ENCODE assay signal across 14 cellular contexts in genomic region chr2:1055014-1055595, GRCh38.
DNase-seq lines count a peak whose midpoint lies in the region; ATAC-seq and TF ChIP-seq lines count a peak whose summit lies in the region.
"Had no signal": no experiment of that assay in that cellular context is flagged by ENCODE, and none has a peak within 500 bp of the region (broad histone marks: within the 10 kb centered on the region; RNA-seq: fewer than 3 reads in every experiment).

No MANE protein-coding gene starts in this region.

- peaks cover 13% of the 10 kb centered on the region for H3K9me1 ChIP-seq in IMR-90 (ENCODE audit: insufficient read depth, low read length)

- peak overlapping the region; percentile 94 to 97 for H4K8ac ChIP-seq in IMR-90 (ENCODE audit: low read depth in 2 of 2, low read length in 2 of 2)

- DNase-seq in AG08395 (ENCODE audit: low spot score) (peak; percentile 81), IMR-90 (peak; percentile 93), cardiac fibroblast (ENCODE audit: low read depth in 2 of 2) (peak; percentile 62 to 81), islet precursor cell (peak; percentile 82), NOMO-1 treated with DMSO at 0.1 percent for 48 hours (lab: John Stamatoyannopoulos, UW; ENCODE audit: unreplicated experiment) (no peak), dermis blood vessel endothelial cell (no peak)
- DNase-seq: heart right ventricle, retina, RPMI8226 had no signal

- H3K14ac ChIP-seq in IMR-90 (replicated peaks; ENCODE audit: low read depth, low read length), result peak overlapping the region; percentile 96

- no TSS peak for BruUV-seq in IMR-90 (replicated peaks; lab: Mats Ljungman, UMichigan)

- no peak for TF ChIP-seq RAD21 in IMR-90 (IDR thresholded peaks at IDR 0.05; ENCODE audit: low read length)

- H4K91ac ChIP-seq in IMR-90 (ENCODE audit: insufficient read depth, low read depth, low read length), result peak overlapping the region; percentile 99

- no peaks in the 10 kb centered on the region for H3K36me3 ChIP-seq in IMR-90 (ENCODE audit: control insufficient read depth, insufficient read depth, low read length)
- H3K36me3 ChIP-seq: BLaER1 treated with 17β-estradiol and CSF1 and Interleukin-3, amounts not matched to agents 10 nM and 100 nM; cardiac muscle cell; heart right ventricle had no signal

- H3K4me1 ChIP-seq in IMR-90 (ENCODE audit: control insufficient read depth, insufficient read depth, low read length), result peaks cover 18% of the 10 kb centered on the region
- H3K4me1 ChIP-seq: BLaER1 treated with 17β-estradiol and CSF1 and Interleukin-3, amounts not matched to agents 10 nM and 100 nM; heart right ventricle had no signal

- H3K79me1 ChIP-seq in IMR-90 (ENCODE audit: low read depth in 1 of 2, low read length in 2 of 2), result peaks cover 0 to 10% of the 10 kb centered on the region in 2 experiments; a peak in 2 of 4 replicates

- ATAC-seq in IMR-90 (ENCODE audit: low read depth) (peak; percentile 97), GM19023 (IDR thresholded peaks at IDR 0.05; ENCODE audit: unreplicated experiment) (no peak), HG02840 (IDR thresholded peaks at IDR 0.05; ENCODE audit: low FRiP score, unreplicated experiment) (no peak)
- ATAC-seq: heart right ventricle had no signal

- H2AFZ ChIP-seq in IMR-90 (replicated peaks; ENCODE audit: low read length, poor library complexity), result peak overlapping the region; percentile 96

- H2AK9ac ChIP-seq in IMR-90 (replicated peaks; ENCODE audit: low read depth, low read length, poor library complexity), result peak overlapping the region; percentile 84

- POLR2A ChIA-PET in IMR-90 (lab: Charles Lee; ENCODE audit: unreplicated experiment), result no interaction called here

- 0 out of 2 replicates have a peak, but pooled peaks have one; percentile 36 for TF ChIP-seq POLR2A in IMR-90 (IDR thresholded peaks at IDR 0.05; ENCODE audit: low read depth, low read length)

- peak overlapping the region; percentile 100 for H2BK120ac ChIP-seq in IMR-90 (ENCODE audit: low read depth, low read length)

- peak overlapping the region; percentile 99 for H3K27ac ChIP-seq in IMR-90 (ENCODE audit: insufficient read depth, low read length)
- H3K27ac ChIP-seq: BLaER1 treated with 17β-estradiol and CSF1 and Interleukin-3, amounts not matched to agents 10 nM and 100 nM; cardiac muscle cell; heart right ventricle; KMS-11 had no signal

- 80% methylated on average over 1 of the region's 11 CpGs; no CpG with 5 or more reads in 1 of the 2 experiments for WGBS in IMR-90 (ENCODE audit: extremely low coverage in 2 of 2, insufficient read length in 1 of 2), 2 experiments

- peak overlapping the region; percentile 92 for H3K56ac ChIP-seq in IMR-90 (ENCODE audit: extremely low read depth, insufficient read depth, low read length)

- peak overlapping the region; percentile 70 for H3K9ac ChIP-seq in IMR-90 (ENCODE audit: low read depth, low read length)
- H3K9ac ChIP-seq: BLaER1 treated with 17β-estradiol and CSF1 and Interleukin-3, amounts not matched to agents 10 nM and 100 nM; KMS-11 had no signal

- H3K27me3 ChIP-seq in IMR-90 (ENCODE audit: control insufficient read depth, insufficient read depth, low read length), result no peaks in the 10 kb centered on the region
- H3K27me3 ChIP-seq: BLaER1 treated with 17β-estradiol and CSF1 and Interleukin-3, amounts not matched to agents 10 nM and 100 nM; cardiac muscle cell had no signal

- dilution Hi-C loops in IMR-90 (cut with HindIII; ENCODE audit: low sequenced_read_pairs, unreplicated experiment), result no loop called here

- TF ChIP-seq CTCF in IMR-90 (conservative IDR thresholded peaks at IDR 0.05; ENCODE audit: low read depth, low read length) (no peak), cardiac fibroblast (IDR thresholded peaks at IDR 0.05; ENCODE audit: low read depth, low read length) (no peak)

- CTCF ChIA-PET in IMR-90 (lab: Yijun Ruan, JAX), result no interaction called here

- no peaks in the 10 kb centered on the region for H3K9me3 ChIP-seq in IMR-90 (ENCODE audit: control insufficient read depth, insufficient read depth, low read length)
- H3K9me3 ChIP-seq: BLaER1 treated with 17β-estradiol and CSF1 and Interleukin-3, amounts not matched to agents 10 nM and 100 nM; heart right ventricle had no signal

- in situ Hi-C loops in IMR-90 (cut with MboI; ENCODE audit: low sequenced_read_pairs), result no loop called here

- no peak overlapping the region for H3K4me3 ChIP-seq in IMR-90 (ENCODE audit: insufficient read depth, low read depth, low read length)
- no peak overlapping the region for H3K4me3 ChIP-seq in cardiac fibroblast (replicated peaks in 1 of 2; ENCODE audit: low read depth in 2 of 2, low read length in 2 of 2)
- H3K4me3 ChIP-seq: BLaER1 treated with 17β-estradiol and CSF1 and Interleukin-3, amounts not matched to agents 10 nM and 100 nM; cardiac muscle cell; heart right ventricle had no signal

- H3K4me2 ChIP-seq in IMR-90 (ENCODE audit: low read depth, low read length), result peak overlapping the region; percentile 60
- H3K4me2 ChIP-seq: BLaER1 treated with 17β-estradiol and CSF1 and Interleukin-3, amounts not matched to agents 10 nM and 100 nM; KMS-11 had no signal

- H2AK5ac ChIP-seq in IMR-90 (ENCODE audit: low read depth, low read length), result peak overlapping the region; percentile 89

- H3K23ac ChIP-seq in IMR-90 (ENCODE audit: low read depth, low read length), result peak overlapping the region; percentile 97

- H2BK20ac ChIP-seq in IMR-90 (ENCODE audit: low read depth, low read length), result peak overlapping the region; percentile 99

- intact Hi-C loops in IMR-90 (cut with micrococcal nuclease), result loop anchor here (10.0 kb wide), 2 partner anchors 360 to 490 kb away; no protein-coding TSS in a partner anchor

- H2BK15ac ChIP-seq in IMR-90 (ENCODE audit: low read depth, low read length), result peak overlapping the region; percentile 89; the same call in 2 of the 3 replicates

- peak overlapping the region; percentile 98 for H3K4ac ChIP-seq in IMR-90 (ENCODE audit: low read depth, low read length)

- peak overlapping the region; percentile 93 for H4K5ac ChIP-seq in IMR-90 (ENCODE audit: low read depth, low read length)

- H4K20me1 ChIP-seq in IMR-90 (ENCODE audit: insufficient read depth, low read length), result no peaks in the 10 kb centered on the region
- H4K20me1 ChIP-seq: BLaER1 treated with 17β-estradiol and CSF1 and Interleukin-3, amounts not matched to agents 10 nM and 100 nM had no signal

- H3K18ac ChIP-seq in IMR-90 (ENCODE audit: low read depth, low read length), result peak overlapping the region; percentile 97

- peak overlapping the region; percentile 100 for H2BK5ac ChIP-seq in IMR-90 (ENCODE audit: low read depth, low read length, poor library complexity, severe bottlenecking)

TF ChIP-seq in IMR-90, 13 proteins besides CTCF, POLR2A, EP300 and RAD21:
- TF ChIP-seq CHD1 (IDR thresholded peaks at IDR 0.05; ENCODE audit: low read depth, low read length) (no peak), FOS (IDR thresholded peaks at IDR 0.05; ENCODE audit: low read depth, low read length) (peak; percentile 67), NFE2L2 (IDR thresholded peaks at IDR 0.05; ENCODE audit: low read depth, low read length) (no peak), MAZ (IDR thresholded peaks at IDR 0.05; ENCODE audit: borderline replicate concordance, low read depth, low read length) (no peak), SMC3 (IDR thresholded peaks at IDR 0.05; ENCODE audit: low read depth, low read length) (no peak), CEBPB (IDR thresholded peaks at IDR 0.05; ENCODE audit: low read depth, low read length) (no peak), BHLHE40 (IDR thresholded peaks at IDR 0.05; ENCODE audit: low read depth, low read length) (peak; percentile 34; the same call in 1 of the 2 replicates), USF2 (IDR thresholded peaks at IDR 0.05; ENCODE audit: low read depth, low read length) (no peak), MXI1 (IDR thresholded peaks at IDR 0.05; ENCODE audit: borderline replicate concordance, low read depth, low read length) (no peak), RCOR1 (IDR thresholded peaks at IDR 0.05; ENCODE audit: insufficient replicate concordance, low read length) (peak; percentile 20), ELK1 (IDR thresholded peaks at IDR 0.05; ENCODE audit: borderline replicate concordance, low read depth, low read length) (no peak), MAFK (IDR thresholded peaks at IDR 0.05; ENCODE audit: low read depth, low read length) (no peak), RFX5 (IDR thresholded peaks at IDR 0.05; ENCODE audit: low read depth, low read length) (no peak)
TF ChIP-seq in IMR-90: peak in this region for 3.

Comparison
In these comparisons a context has a peak if more than half of its experiments do, and no peak if none do; other contexts are left out.
1. DNase-seq: peak in AG08395 (single experiment), IMR-90 (single experiment), cardiac fibroblast (2 of 2) and islet precursor cell (single experiment); none in NOMO-1 treated with DMSO at 0.1 percent for 48 hours (single experiment) and dermis blood vessel endothelial cell (single experiment).